Comparison of ENCODE assay signal across 1 cellular context in the genomic region with DNA sequence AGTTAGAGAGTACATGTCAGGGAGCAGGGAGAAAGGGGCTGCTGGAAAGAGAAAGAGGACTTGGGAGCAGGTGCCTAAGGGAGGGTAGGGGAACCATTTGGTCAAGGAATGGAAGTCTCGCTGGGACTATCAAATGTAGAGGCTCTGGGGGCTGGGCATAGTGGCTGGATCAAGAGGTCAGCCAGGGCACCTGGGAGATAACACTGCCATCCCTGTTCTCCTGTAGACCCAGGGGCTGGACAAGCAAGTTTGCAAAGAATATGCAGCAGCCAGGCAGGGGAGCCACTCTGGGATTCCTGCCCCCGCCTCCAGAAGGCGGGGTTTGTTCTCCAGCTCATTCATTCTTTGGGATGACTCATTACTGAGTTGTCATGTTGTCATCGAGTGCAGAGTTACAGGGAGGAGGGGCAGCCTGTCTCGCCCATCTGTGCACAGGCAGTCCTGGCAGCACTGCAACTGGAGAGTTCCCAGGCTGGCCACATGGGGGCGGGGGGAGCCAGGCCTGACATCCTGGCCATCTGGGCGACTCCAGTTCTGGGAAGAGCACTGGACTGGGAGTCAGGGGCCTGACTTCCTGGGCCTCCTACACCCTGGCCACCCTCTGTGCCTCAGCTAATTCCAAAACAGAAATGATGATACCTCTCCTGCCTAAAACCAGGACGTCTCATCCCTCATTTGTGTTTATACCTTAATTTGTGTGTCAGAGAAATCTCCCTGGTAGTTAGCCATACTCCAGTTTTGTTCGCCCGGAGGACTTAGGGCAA.
A peak's percentile ranks its signal among the peaks of the same experiment; 100 is the strongest.
TF ChIP-seq lines count a peak whose summit lies in the region.

No MANE protein-coding gene starts in this region.

TF ChIP-seq in GM12878, 131 proteins besides CTCF, POLR2A, EP300 and RAD21 (continued from another document):
- TF ChIP-seq, protein P1, sequence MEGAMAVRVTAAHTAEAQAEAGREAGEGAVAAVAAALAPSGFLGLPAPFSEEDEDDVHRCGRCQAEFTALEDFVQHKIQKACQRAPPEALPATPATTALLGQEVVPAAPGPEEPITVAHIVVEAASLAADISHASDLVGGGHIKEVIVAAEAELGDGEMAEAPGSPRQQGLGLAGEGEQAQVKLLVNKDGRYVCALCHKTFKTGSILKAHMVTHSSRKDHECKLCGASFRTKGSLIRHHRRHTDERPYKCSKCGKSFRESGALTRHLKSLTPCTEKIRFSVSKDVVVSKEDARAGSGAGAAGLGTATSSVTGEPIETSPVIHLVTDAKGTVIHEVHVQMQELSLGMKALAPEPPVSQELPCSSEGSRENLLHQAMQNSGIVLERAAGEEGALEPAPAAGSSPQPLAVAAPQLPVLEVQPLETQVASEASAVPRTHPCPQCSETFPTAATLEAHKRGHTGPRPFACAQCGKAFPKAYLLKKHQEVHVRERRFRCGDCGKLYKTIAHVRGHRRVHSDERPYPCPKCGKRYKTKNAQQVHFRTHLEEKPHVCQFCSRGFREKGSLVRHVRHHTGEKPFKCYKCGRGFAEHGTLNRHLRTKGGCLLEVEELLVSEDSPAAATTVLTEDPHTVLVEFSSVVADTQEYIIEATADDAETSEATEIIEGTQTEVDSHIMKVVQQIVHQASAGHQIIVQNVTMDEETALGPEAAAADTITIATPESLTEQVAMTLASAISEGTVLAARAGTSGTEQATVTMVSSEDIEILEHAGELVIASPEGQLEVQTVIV (IDR thresholded peaks at IDR 0.05; ENCODE audit: borderline replicate concordance, partially characterized antibody), result no peak
- no peak for TF ChIP-seq RBBP5 (conservative IDR thresholded peaks at IDR 0.05)
- TF ChIP-seq ZNF207 (IDR thresholded peaks at IDR 0.05; ENCODE audit: borderline replicate concordance), result no peak
- peak; percentile 21 to 46; a peak in 2 of 4 replicates for TF ChIP-seq IKZF2 (IDR thresholded peaks at IDR 0.05)
- no peak for TF ChIP-seq EZH2 (IDR thresholded peaks at IDR 0.05; ENCODE audit: borderline replicate concordance, control insufficient read depth, low read depth, low read length)
- TF ChIP-seq PAX8 (IDR thresholded peaks at IDR 0.05), result no peak
- TF ChIP-seq RELA (IDR thresholded peaks at IDR 0.05; ENCODE audit: borderline replicate concordance, partially characterized antibody), result no peak
- TF ChIP-seq ATF7 (IDR thresholded peaks at IDR 0.05; ENCODE audit: low read depth), result peak; percentile 76
- no peak for TF ChIP-seq FOS (IDR thresholded peaks at IDR 0.05; ENCODE audit: borderline replicate concordance, extremely low read depth, insufficient read length)
TF ChIP-seq in GM12878: peak in this region for 23.
